In genomic region chr14:90827919-90828610, GRCh38 we compare ENCODE assay signal across 8 cellular contexts. TPM values are rescaled to one million over a fixed set of nuclear protein-coding genes. Genes with fewer than 3 reads are reported as not detected.
DNase-seq lines count a peak whose midpoint lies in the region; ATAC-seq lines count a peak whose summit lies in the region.

No MANE protein-coding gene starts in this region.

- ATAC-seq in GM19452 (IDR thresholded peaks at IDR 0.05; ENCODE audit: unreplicated experiment) (peak; percentile 99), HG03565 (IDR thresholded peaks at IDR 0.05; ENCODE audit: unreplicated experiment) (peak; percentile 98)

- peak; percentile 77 to 94 (median 90) for DNase-seq in C1 segment of cervical spinal cord (lab: John Stamatoyannopoulos, UW)
- DNase-seq in NCI-H774 (lab: John Stamatoyannopoulos, UW): peak; percentile 86
- DNase-seq in activated CD8-positive, alpha-beta memory T cell treated with anti-CD3 and anti-CD28 coated beads for 4 hours (ENCODE audit: low read depth in 2 of 2): peak; percentile 76 to 78
- peak; percentile 87 for DNase-seq in effector CD8-positive, alpha-beta T cell (lab: John Stamatoyannopoulos, UW)
- DNase-seq in lung microvascular endothelial cell (ENCODE audit: low read depth in 2 of 2): peak; percentile 88 to 89
- DNase-seq in stimulated activated CD4-positive, alpha-beta T cell treated with anti-CD3 and anti-CD28 coated beads, TNF-alpha, amount 100 ng/mL, for 24 hours (ENCODE audit: low read depth in 3 of 3): peak; percentile 79 to 90 (median 80)

RNA-seq across cellular contexts. Expression of gene TTC7B, which starts 11.8 kb away (rescaled TPM):
- 9.2 and 14.7 TPM in 2 replicates for total RNA-seq in lung microvascular endothelial cell

Comparison
In these comparisons a context has a peak if more than half of its experiments do, and no peak if none do; other contexts are left out.
1. Peak in every context shown above with its lines: DNase-seq and ATAC-seq.